In genomic region chr22:46335201-46336118, GRCh38 we compare ENCODE assay signal across 8 cellular contexts. TPM values are rescaled to one million over a fixed set of nuclear protein-coding genes. Genes with fewer than 3 reads are reported as not detected.
A peak's percentile ranks its signal among the peaks of the same experiment; 100 is the strongest.
DNase-seq lines count a peak whose midpoint lies in the region; ATAC-seq, FAIRE-seq and TF ChIP-seq lines count a peak whose summit lies in the region.

A gene with protein sequence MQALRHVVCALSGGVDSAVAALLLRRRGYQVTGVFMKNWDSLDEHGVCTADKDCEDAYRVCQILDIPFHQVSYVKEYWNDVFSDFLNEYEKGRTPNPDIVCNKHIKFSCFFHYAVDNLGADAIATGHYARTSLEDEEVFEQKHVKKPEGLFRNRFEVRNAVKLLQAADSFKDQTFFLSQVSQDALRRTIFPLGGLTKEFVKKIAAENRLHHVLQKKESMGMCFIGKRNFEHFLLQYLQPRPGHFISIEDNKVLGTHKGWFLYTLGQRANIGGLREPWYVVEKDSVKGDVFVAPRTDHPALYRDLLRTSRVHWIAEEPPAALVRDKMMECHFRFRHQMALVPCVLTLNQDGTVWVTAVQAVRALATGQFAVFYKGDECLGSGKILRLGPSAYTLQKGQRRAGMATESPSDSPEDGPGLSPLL (plus strand): TSS chr22:46335714. CDS start chr22:46335765, 51 bp downstream.

- H3K4me1 Mint-ChIP-seq in activated CD4-positive, alpha-beta T cell treated with anti-CD3 and anti-CD28 coated beads for 36 hours, result peaks cover 35% of the 10 kb centered on the region

- H3K27ac ChIP-seq in 22Rv1 (peak within 1 kb of the TSS; percentile 74), cingulate gyrus (ENCODE audit: low read depth, low read length) (peak within 1 kb of the TSS; percentile 54), layer of hippocampus (ENCODE audit: low read depth, low read length) (peak within 1 kb of the TSS; percentile 85)

- H3K27ac Mint-ChIP-seq in activated CD4-positive, alpha-beta T cell treated with anti-CD3 and anti-CD28 coated beads for 36 hours, result peak within 1 kb of the TSS; percentile 94

- peaks cover 40% of the 10 kb centered on the region for H3K36me3 Mint-ChIP-seq in activated CD4-positive, alpha-beta T cell treated with anti-CD3 and anti-CD28 coated beads for 36 hours (ENCODE audit: low read depth)

- FAIRE-seq in GM18507 (lab: Jason Lieb, UNC), result peak; percentile 85

- CTCF ChIA-PET in activated CD4-positive, alpha-beta T cell treated with anti-CD3 and anti-CD28 coated beads for 36 hours (lab: Charles Lee), result interaction anchor here (1.6 to 2.2 kb wide), 2 partner anchors 32 to 329 kb away, joined by 4 to 8 read pairs; no protein-coding TSS in a partner anchor

- intact Hi-C loops in activated CD4-positive, alpha-beta T cell treated with anti-CD3 and anti-CD28 coated beads for 36 hours (cut with DNase I, micrococcal nuclease), result loop anchor here (1.0 to 5.0 kb wide), 9 partner anchors 39 to 664 kb away; partner anchors contain the start of genes ATXN10 (in 1 of the 2), CDPF1 (in 1 of the 2), GTSE1 (in 1 of the 2) and PPARA (in 1 of the 2)

- ATAC-seq in HG03064 (IDR thresholded peaks at IDR 0.05; ENCODE audit: low read depth, unreplicated experiment), result peak; percentile 76
- ATAC-seq in activated CD4-positive, alpha-beta T cell treated with anti-CD3 and anti-CD28 coated beads for 36 hours, result peak; percentile 89

- no peaks in the 10 kb centered on the region for H3K27me3 ChIP-seq in layer of hippocampus (ENCODE audit: control insufficient read depth, insufficient read depth, low read length)

- H3K27me3 Mint-ChIP-seq in activated CD4-positive, alpha-beta T cell treated with anti-CD3 and anti-CD28 coated beads for 36 hours, result no peaks in the 10 kb centered on the region

- peak within 1 kb of the TSS; percentile 99 for H3K4me3 Mint-ChIP-seq in activated CD4-positive, alpha-beta T cell treated with anti-CD3 and anti-CD28 coated beads for 36 hours

- TF ChIP-seq CTCF in 22Rv1 (IDR thresholded peaks at IDR 0.05), result no peak

- H3K9me3 Mint-ChIP-seq in activated CD4-positive, alpha-beta T cell treated with anti-CD3 and anti-CD28 coated beads for 36 hours (ENCODE audit: low read depth), result no peaks in the 10 kb centered on the region

- POLR2A ChIA-PET in activated CD4-positive, alpha-beta T cell treated with anti-CD3 and anti-CD28 coated beads for 36 hours (lab: Charles Lee), result interaction anchor here (0.7 kb wide), 1 partner anchor 22 kb away, joined by 5 read pairs; no protein-coding TSS in a partner anchor

- peak; percentile 98 for DNase-seq in GM18507 (ENCODE audit: extremely low spot score, insufficient read length, low read depth)
- DNase-seq in NCI-H446 treated with DMSO at 0.1 percent for 48 hours (lab: John Stamatoyannopoulos, UW), result peak; percentile 64
- DNase-seq in activated CD4-positive, alpha-beta T cell treated with anti-CD3 and anti-CD28 coated beads for 36 hours, result peak; percentile 86
- DNase-seq in stimulated activated CD4-positive, alpha-beta T cell treated with anti-CD3 and anti-CD28 coated beads, Interleukin-1b, Interleukin-23, amount 100 ng/mL, for 24 hours (ENCODE audit: low read depth in 4 of 4, low spot score in 1 of 4), result peak; percentile 45 to 70 (median 56)

RNA-seq across cellular contexts. Expression of the gene that starts here (rescaled TPM):
- total RNA-seq in activated CD4-positive, alpha-beta T cell treated with anti-CD3 and anti-CD28 coated beads for 36 hours, result 10 to 100 TPM; 61.4 to 75.3 TPM

Comparison
In these comparisons a context has a peak if more than half of its experiments do, and no peak if none do; other contexts are left out.
1. Peak in every context shown above with its lines: DNase-seq, ATAC-seq and H3K27ac ChIP-seq.